ENCODE assay signal across 14 cellular contexts in genomic region chr5:170076707-170077106, GRCh38. TPM values are rescaled to one million over a fixed set of nuclear protein-coding genes. Genes with fewer than 3 reads are reported as not detected.
A peak's percentile ranks its signal among the peaks of the same experiment; 100 is the strongest.
DNase-seq lines count a peak whose midpoint lies in the region; ATAC-seq lines count a peak whose summit lies in the region.
"Had no signal": no experiment of that assay in that cellular context is flagged by ENCODE, and none has a peak within 500 bp of the region (broad histone marks: within the 10 kb centered on the region; RNA-seq: fewer than 3 reads in every experiment).

No MANE protein-coding gene starts in this region.

- CTCF ChIA-PET in activated CD4-positive, alpha-beta T cell treated with anti-CD3 and anti-CD28 coated beads for 36 hours (lab: Charles Lee) = interaction anchor here (0.7 kb wide), 1 partner anchor 21 kb away, joined by 3 read pairs; no protein-coding TSS in a partner anchor

- DNase-seq in activated CD4-positive, alpha-beta T cell treated with anti-CD3 and anti-CD28 coated beads for 36 hours = no peak
- DNase-seq in activated CD4-positive, alpha-beta T cell treated with anti-CD3 and anti-CD28 coated beads for 48 hours = no peak
- DNase-seq in activated CD8-positive, alpha-beta memory T cell treated with anti-CD3 and anti-CD28 coated beads, Interleukin-2, amount 50 U/mL, for 48 hours = peak; percentile 25
- DNase-seq in activated CD8-positive, alpha-beta memory T cell treated with anti-CD3 and anti-CD28 coated beads for 24 hours = no peak
- DNase-seq in stimulated activated naive CD8-positive, alpha-beta T cell treated with anti-CD3 and anti-CD28 coated beads, Interleukin-15, amount 100 ng/mL, for 72 hours = no peak
- DNase-seq in stimulated activated naive CD8-positive, alpha-beta T cell treated with anti-CD3 and anti-CD28 coated beads, Interleukin-15, Interleukin-2, amounts not matched to agents 100 U/mL and 50 U/mL, for 24 hours = no peak
- DNase-seq in NCI-H1092 (lab: John Stamatoyannopoulos, UW) = no peak
- DNase-seq: AML-193; Caco-2; CD4-positive, alpha-beta T cell; H9 had no signal

- intact Hi-C loops in activated CD4-positive, alpha-beta T cell treated with anti-CD3 and anti-CD28 coated beads for 36 hours (cut with DNase I, micrococcal nuclease) = no loop called here

- no peaks in the 10 kb centered on the region for H3K9me3 Mint-ChIP-seq in activated CD4-positive, alpha-beta T cell treated with anti-CD3 and anti-CD28 coated beads for 36 hours (ENCODE audit: low read depth)
- H3K9me3 Mint-ChIP-seq in stimulated activated naive CD8-positive, alpha-beta T cell treated with anti-CD3 and anti-CD28 coated beads, Interleukin-15, amount 100 ng/mL, for 72 hours = no peaks in the 10 kb centered on the region
- H3K9me3 Mint-ChIP-seq: CD4-positive, alpha-beta T cell; H9 had no signal

- peaks cover 22% of the 10 kb centered on the region for H3K4me1 Mint-ChIP-seq in activated CD4-positive, alpha-beta T cell treated with anti-CD3 and anti-CD28 coated beads for 36 hours
- H3K4me1 Mint-ChIP-seq in stimulated activated naive CD8-positive, alpha-beta T cell treated with anti-CD3 and anti-CD28 coated beads, Interleukin-15, amount 100 ng/mL, for 72 hours = peaks cover 17% of the 10 kb centered on the region

- H3K27ac Mint-ChIP-seq in activated CD4-positive, alpha-beta T cell treated with anti-CD3 and anti-CD28 coated beads for 36 hours = peak overlapping the region; percentile 8
- no peak overlapping the region for H3K27ac Mint-ChIP-seq in stimulated activated naive CD8-positive, alpha-beta T cell treated with anti-CD3 and anti-CD28 coated beads, Interleukin-15, amount 100 ng/mL, for 72 hours
- H3K27ac Mint-ChIP-seq: CD4-positive, alpha-beta T cell; H9 had no signal

- no peak overlapping the region for H3K4me3 Mint-ChIP-seq in activated CD4-positive, alpha-beta T cell treated with anti-CD3 and anti-CD28 coated beads for 36 hours
- no peak overlapping the region for H3K4me3 Mint-ChIP-seq in stimulated activated naive CD8-positive, alpha-beta T cell treated with anti-CD3 and anti-CD28 coated beads, Interleukin-15, amount 100 ng/mL, for 72 hours
- H3K4me3 Mint-ChIP-seq: CD4-positive, alpha-beta T cell; H9 had no signal

- peaks cover 60% of the 10 kb centered on the region for H3K36me3 Mint-ChIP-seq in activated CD4-positive, alpha-beta T cell treated with anti-CD3 and anti-CD28 coated beads for 36 hours (ENCODE audit: low read depth)

- no peaks in the 10 kb centered on the region for H3K27me3 Mint-ChIP-seq in activated CD4-positive, alpha-beta T cell treated with anti-CD3 and anti-CD28 coated beads for 36 hours
- no peaks in the 10 kb centered on the region for H3K27me3 Mint-ChIP-seq in stimulated activated naive CD8-positive, alpha-beta T cell treated with anti-CD3 and anti-CD28 coated beads, Interleukin-15, amount 100 ng/mL, for 72 hours
- H3K27me3 Mint-ChIP-seq: CD4-positive, alpha-beta T cell had no signal

- POLR2A ChIA-PET in activated CD4-positive, alpha-beta T cell treated with anti-CD3 and anti-CD28 coated beads for 36 hours (lab: Charles Lee) = no interaction called here

- ATAC-seq in activated CD4-positive, alpha-beta T cell treated with anti-CD3 and anti-CD28 coated beads for 36 hours = peak; percentile 57
- ATAC-seq in stimulated activated naive CD8-positive, alpha-beta T cell treated with anti-CD3 and anti-CD28 coated beads, Interleukin-15, amount 100 ng/mL, for 72 hours = peak; percentile 43
- no peak for ATAC-seq in stimulated activated naive CD8-positive, alpha-beta T cell treated with anti-CD3 and anti-CD28 coated beads, Interleukin-15, Interleukin-2, amounts not matched to agents 100 U/mL and 50 U/mL, for 24 hours
- ATAC-seq: A549, HepG2 had no signal

RNA-seq across cellular contexts. Expression of gene FOXI1, which starts 29.0 kb away (rescaled TPM):
- not detected for total RNA-seq in activated CD4-positive, alpha-beta T cell treated with anti-CD3 and anti-CD28 coated beads for 36 hours
- total RNA-seq: H1, H9, HepG2 had no signal
